8 cellular contexts compared by ENCODE assay signal in genomic region chr14:90060312-90060964, GRCh38. TPM values are rescaled to one million over a fixed set of nuclear protein-coding genes. Genes with fewer than 3 reads are reported as not detected.
A peak's percentile ranks its signal among the peaks of the same experiment; 100 is the strongest.
DNase-seq lines count a peak whose midpoint lies in the region; ATAC-seq, FAIRE-seq and TF ChIP-seq lines count a peak whose summit lies in the region.

No MANE protein-coding gene starts in this region.

- peak; percentile 43 for TF ChIP-seq CTCF in AG10803 (conservative IDR thresholded peaks at IDR 0.05; ENCODE audit: low read length)
- TF ChIP-seq CTCF in cardiac muscle cell (IDR thresholded peaks at IDR 0.05; ENCODE audit: low read depth, low read length) = peak; percentile 58
- TF ChIP-seq CTCF in pancreas (IDR thresholded peaks at IDR 0.05) = peak in 2 of 4 donors; percentile 24 to 26

- H3K4me1 ChIP-seq in cardiac muscle cell (ENCODE audit: low read depth) (peaks cover 6% of the 10 kb centered on the region), pancreas (peaks cover 0 to 12% (median 8%) of the 10 kb centered on the region in 3 donors), urinary bladder (ENCODE audit: insufficient read depth) (no peaks in the 10 kb centered on the region)

- peak overlapping the region; percentile 40 for H3K4me3 ChIP-seq in AG10803 (ENCODE audit: low read length)
- H3K4me3 ChIP-seq in cardiac muscle cell = peak overlapping the region; percentile 37
- H3K4me3 ChIP-seq in pancreas = peak overlapping the region; percentile 14 to 56 (median 42)
- peak overlapping the region; percentile 48 for H3K4me3 ChIP-seq in urinary bladder (ENCODE audit: low read depth, low read length)

- intact Hi-C loops in pancreas (cut with DNase I) = no loop called here

- H3K27ac ChIP-seq in cardiac muscle cell (no peak overlapping the region), pancreas (no peak overlapping the region), urinary bladder (ENCODE audit: low read depth) (no peak overlapping the region)

- H3K27me3 ChIP-seq in cardiac muscle cell (peaks cover 77% of the 10 kb centered on the region), pancreas (peaks cover 0 to 10% (median 4%) of the 10 kb centered on the region in 4 donors)

- ATAC-seq in GM18873 (IDR thresholded peaks at IDR 0.05; ENCODE audit: low FRiP score, unreplicated experiment) = peak; percentile 42
- peak; percentile 68 for ATAC-seq in HG03159 (IDR thresholded peaks at IDR 0.05; ENCODE audit: unreplicated experiment)
- peak; percentile 75 to 89 (median 87) for ATAC-seq in pancreas

- 0 to 1% methylated on average over 74 to 80 of the region's 80 CpGs for WGBS in pancreas, 2 donors
- WGBS in urinary bladder = under 1% methylated on average over 80 of the region's 80 CpGs

- DNase-seq in AG10803 (ENCODE audit: low read depth) (peak; percentile 21), NCI-H748 treated with DMSO at 0.1 percent for 48 hours (lab: John Stamatoyannopoulos, UW) (peak; percentile 79), cardiac muscle cell (ENCODE audit: low read depth in 1 of 2, low spot score in 1 of 2) (peak; percentile 58 to 75), pancreas (peak; percentile 14 to 81 (median 36))

- H3K36me3 ChIP-seq in cardiac muscle cell (no peaks in the 10 kb centered on the region), pancreas (no peaks in the 10 kb centered on the region), urinary bladder (ENCODE audit: insufficient read depth) (no peaks in the 10 kb centered on the region)

- H3K27me3 Mint-ChIP-seq in activated naive CD4-positive, alpha-beta T cell treated with anti-CD3 and anti-CD28 coated beads, Interleukin-2, amount 50 U/mL, for 24 hours = peaks cover 56% of the 10 kb centered on the region

- no peak for FAIRE-seq in pancreas (lab: Jason Lieb, UNC)

- H3K36me3 Mint-ChIP-seq in activated naive CD4-positive, alpha-beta T cell treated with anti-CD3 and anti-CD28 coated beads, Interleukin-2, amount 50 U/mL, for 24 hours = peaks cover 2% of the 10 kb centered on the region

- peaks cover 26% of the 10 kb centered on the region for H3K4me1 Mint-ChIP-seq in activated naive CD4-positive, alpha-beta T cell treated with anti-CD3 and anti-CD28 coated beads, Interleukin-2, amount 50 U/mL, for 24 hours

- no peak overlapping the region for H3K27ac Mint-ChIP-seq in activated naive CD4-positive, alpha-beta T cell treated with anti-CD3 and anti-CD28 coated beads, Interleukin-2, amount 50 U/mL, for 24 hours

- no peaks in the 10 kb centered on the region for H3K9me3 Mint-ChIP-seq in activated naive CD4-positive, alpha-beta T cell treated with anti-CD3 and anti-CD28 coated beads, Interleukin-2, amount 50 U/mL, for 24 hours

- H3K4me3 Mint-ChIP-seq in activated naive CD4-positive, alpha-beta T cell treated with anti-CD3 and anti-CD28 coated beads, Interleukin-2, amount 50 U/mL, for 24 hours = peak overlapping the region; percentile 72

- no peaks in the 10 kb centered on the region for H3K9me3 ChIP-seq in cardiac muscle cell (ENCODE audit: low read depth)
- H3K9me3 ChIP-seq in pancreas = no peaks in the 10 kb centered on the region

RNA-seq across cellular contexts. Expression of gene KCNK13, which starts 1.4 kb away (rescaled TPM):
- total RNA-seq in cardiac muscle cell (0.48 and 1.3 TPM in 2 replicates), pancreas (under 1 TPM in 4 of 6 donors, not detected in 2; 0.09 to 0.97 (median 0.35) TPM), urinary bladder (0.32 TPM)
- polyA plus RNA-seq in cardiac muscle cell (1.1 and 1.5 TPM in 2 replicates), pancreas (under 1 TPM; 0.08 to 0.12 TPM), urinary bladder (0.19 TPM)

Comparison
In these comparisons a context has a peak if more than half of its experiments do, and no peak if none do; other contexts are left out.
1. DNase-seq: peak in every context shown above with its lines; median percentile 79 in NCI-H748 treated with DMSO at 0.1 percent for 48 hours; 66 in cardiac muscle cell; 36 in pancreas; 21 in AG10803.